Comparison of ENCODE assay signal across 22 cellular contexts in genomic region chr11:80929406-80929805, GRCh38.
DNase-seq lines count a peak whose midpoint lies in the region; ATAC-seq and TF ChIP-seq lines count a peak whose summit lies in the region.
"Had no signal": no experiment of that assay in that cellular context is flagged by ENCODE, and none has a peak within 500 bp of the region (broad histone marks: within the 10 kb centered on the region; RNA-seq: fewer than 3 reads in every experiment).

No MANE protein-coding gene starts in this region.

- DNase-seq in AG20443 (ENCODE audit: low spot score) (peak; percentile 7), choroid plexus epithelial cell (ENCODE audit: low read depth) (peak; percentile 2), fibroblast of mammary gland (ENCODE audit: low read depth) (peak; percentile 43), vagina (ENCODE audit: extremely low spot score in 2 of 2) (no peak), NK-92 (lab: John Stamatoyannopoulos, UW; ENCODE audit: unreplicated experiment) (no peak)
- DNase-seq: 8988T; BE2C; C1 segment of cervical spinal cord; CD4-positive, CD25-positive, alpha-beta regulatory T cell; CD8-positive, alpha-beta memory T cell; COR-L47; DMS 273 treated with DMSO at 0.1 percent for 48 hours; DMS53; DND-41; EL; H7; HFFc6 had no signal

- intact Hi-C loops in vagina (cut with DNase I) = no loop called here

- ATAC-seq in GM19035 (IDR thresholded peaks at IDR 0.05; ENCODE audit: unreplicated experiment) (no peak), GM21786 (IDR thresholded peaks at IDR 0.05; ENCODE audit: unreplicated experiment) (no peak)
- ATAC-seq: GM12878, GM23338, HCT116 had no signal

- no peaks in the 10 kb centered on the region for H3K27me3 ChIP-seq in vagina
- H3K27me3 ChIP-seq: BE2C had no signal

- no peaks in the 10 kb centered on the region for H3K4me1 ChIP-seq in vagina
- H3K4me1 ChIP-seq: BE2C had no signal

- H3K4me3 ChIP-seq in choroid plexus epithelial cell (ENCODE audit: low read depth, low read length) = no peak overlapping the region
- no peak overlapping the region for H3K4me3 ChIP-seq in fibroblast of mammary gland (ENCODE audit: control insufficient read depth, low read depth, low read length)
- H3K4me3 ChIP-seq in vagina = no peak overlapping the region
- H3K4me3 ChIP-seq: GM12878, GM23338 had no signal

- no peaks in the 10 kb centered on the region for H3K36me3 ChIP-seq in vagina
- H3K36me3 ChIP-seq: BE2C had no signal

- H3K27ac ChIP-seq in vagina = no peak overlapping the region

- no peaks in the 10 kb centered on the region for H3K9me3 ChIP-seq in vagina
- H3K9me3 ChIP-seq: BE2C had no signal

- TF ChIP-seq CTCF in choroid plexus epithelial cell (conservative IDR thresholded peaks at IDR 0.05; ENCODE audit: low read depth, low read length) (no peak), fibroblast of mammary gland (conservative IDR thresholded peaks at IDR 0.05; ENCODE audit: control insufficient read depth, insufficient read depth, low read depth, low read length) (no peak), vagina (IDR thresholded peaks at IDR 0.05) (no peak)

- no peak for TF ChIP-seq POLR2A in vagina (IDR thresholded peaks at IDR 0.05)

Comparison
In these comparisons a context has a peak if more than half of its experiments do, and no peak if none do; other contexts are left out.
1. DNase-seq: peak in AG20443 (single experiment), choroid plexus epithelial cell (single experiment) and fibroblast of mammary gland (single experiment); none in vagina (0 of 2) and NK-92 (single experiment).